Comparison of ENCODE assay signal across 8 cellular contexts in the genomic region with DNA sequence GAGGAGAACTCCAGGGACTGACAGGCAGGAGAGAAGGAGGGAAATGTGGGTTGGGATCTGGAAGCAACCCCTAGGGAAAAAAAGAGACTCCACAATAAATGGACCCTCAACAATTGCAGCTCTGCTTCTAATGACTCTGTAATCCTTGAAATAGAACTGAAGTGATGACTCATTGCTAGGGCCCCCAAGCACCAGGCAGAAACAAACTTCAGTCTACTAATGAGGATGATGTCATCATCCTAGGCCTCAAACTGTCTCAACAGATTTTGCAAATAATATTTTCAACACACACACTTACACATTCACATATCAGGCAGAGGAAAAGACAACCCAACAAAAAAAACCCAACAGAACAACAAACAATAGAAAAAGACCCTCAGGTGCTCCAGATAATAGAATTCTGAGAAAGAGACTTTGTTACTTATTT.
DNase-seq lines count a peak whose midpoint lies in the region; ATAC-seq and TF ChIP-seq lines count a peak whose summit lies in the region.

No MANE protein-coding gene starts in this region.

- TF ChIP-seq CTCF in fibroblast of pulmonary artery (IDR thresholded peaks at IDR 0.05; ENCODE audit: low read length, missing control alignments) (no peak), coronary artery (IDR thresholded peaks at IDR 0.05) (no peak)

- peak; percentile 40 for DNase-seq in stimulated activated CD4-positive, alpha-beta T cell treated with anti-CD3 and anti-CD28 coated beads, Interleukin-4, amount 100 ng/mL, for 24 hours
- DNase-seq in stimulated activated CD4-positive, alpha-beta T cell treated with anti-CD3 and anti-CD28 coated beads, Interleukin-4, amount 100 ng/mL, for 1 hour, result no peak
- DNase-seq in SK-MEL-5 (ENCODE audit: low read depth, low spot score) (peak; percentile 32), fibroblast of pulmonary artery (ENCODE audit: low read depth) (peak; percentile 82), coronary artery (ENCODE audit: low spot score) (no peak), putamen (ENCODE audit: low spot score) (no peak), iPS-NIHi7 (ENCODE audit: extremely low spot score) (no peak)

- H3K4me3 ChIP-seq in fibroblast of pulmonary artery (replicated peaks; ENCODE audit: low read depth, low read length) (no peak overlapping the region), coronary artery (no peak overlapping the region)

- no peak overlapping the region for H3K27ac ChIP-seq in coronary artery

- ATAC-seq in GM19467 (IDR thresholded peaks at IDR 0.05; ENCODE audit: unreplicated experiment), result no peak

- in situ Hi-C loops in SK-MEL-5 (cut with HindIII; ENCODE audit: low pct_unique_long_range_greater_than_20kb, low sequenced_read_pairs), result no loop called here

Comparison
In these comparisons a context has a peak if more than half of its experiments do, and no peak if none do; other contexts are left out.
1. DNase-seq: peak in stimulated activated CD4-positive, alpha-beta T cell treated with anti-CD3 and anti-CD28 coated beads, Interleukin-4, amount 100 ng/mL, for 24 hours (single experiment), SK-MEL-5 (single experiment) and fibroblast of pulmonary artery (single experiment); none in stimulated activated CD4-positive, alpha-beta T cell treated with anti-CD3 and anti-CD28 coated beads, Interleukin-4, amount 100 ng/mL, for 1 hour (single experiment), coronary artery (single experiment), putamen (single experiment) and iPS-NIHi7 (single experiment).